Comparison of ENCODE assay signal across 8 cellular contexts in genomic region chr11:65491614-65492386, GRCh38. TPM values are rescaled to one million over a fixed set of nuclear protein-coding genes. Genes with fewer than 3 reads are reported as not detected.
DNase-seq lines count a peak whose midpoint lies in the region; ATAC-seq and TF ChIP-seq lines count a peak whose summit lies in the region.

No MANE protein-coding gene starts in this region.

- H3K36me3 Mint-ChIP-seq in WTC11, result no peaks in the 10 kb centered on the region

- no peaks in the 10 kb centered on the region for H3K9me3 Mint-ChIP-seq in WTC11

- no peak overlapping the region for H3K4me3 Mint-ChIP-seq in WTC11

- DNase-seq in GM04504 (ENCODE audit: low read depth) (peak; percentile 94), NCI-H1417 (lab: John Stamatoyannopoulos, UW) (peak; percentile 93 to 99 (median 97)), WTC11 (ENCODE audit: low spot score) (peak; percentile 57), Right ventricle myocardium superior (peak; percentile 87), posterior vena cava (ENCODE audit: low spot score) (peak; percentile 93), 8988T (no peak)
- no peak for DNase-seq in stimulated activated CD4-positive, alpha-beta T cell treated with anti-CD3 and anti-CD28 coated beads, Interleukin-4, amount 100 ng/mL, for 24 hours

- TF ChIP-seq CTCF in WTC11 (IDR thresholded peaks at IDR 0.05), result no peak

- intact Hi-C loops in Right ventricle myocardium superior (cut with DNase I) (no loop called here), posterior vena cava (cut with DNase I) (loop anchor here in 1 of 2 donors (2.0 kb wide), 1 partner anchor 13 kb away; no protein-coding TSS in a partner anchor)

- ATAC-seq in WTC11, result peak; percentile 3; the same call in 1 of the 2 replicates
- ATAC-seq in Right ventricle myocardium superior (ENCODE audit: poor library complexity), result peak; percentile 13
- ATAC-seq in activated CD4-positive, CD25-positive, alpha-beta regulatory T cell treated with anti-CD3 and anti-CD28 coated beads, Interleukin-2, amount 50 U/mL, for 24 hours, result no peak

- CTCF ChIA-PET in WTC11 (lab: Charles Lee), result interaction anchor here (0.6 to 8.9 kb wide), 9 partner anchors 13 to 326 kb away, joined by 3 to 129 read pairs (median 3); partner anchors contain the start of gene FAM89B

- POLR2A ChIA-PET in WTC11 (lab: Charles Lee), result interaction anchor here (1.4 to 11.6 kb wide), 4 partner anchors 8 to 71 kb away, joined by 3 to 502 read pairs (median 142); partner anchors contain the start of gene MALAT1

- H3K27ac Mint-ChIP-seq in WTC11, result peak overlapping the region; percentile 86

- H3K4me1 Mint-ChIP-seq in WTC11, result peaks cover 87% of the 10 kb centered on the region

- H3K27me3 Mint-ChIP-seq in WTC11 (ENCODE audit: low read depth), result peaks cover 4% of the 10 kb centered on the region

TF ChIP-seq in WTC11, 78 proteins besides CTCF, POLR2A, EP300 and RAD21:
- TF ChIP-seq FOXJ3 (CRISPR knock-in tag; IDR thresholded peaks at IDR 0.05; ENCODE audit: borderline replicate concordance) (no peak), ZNF423 (CRISPR knock-in tag; IDR thresholded peaks at IDR 0.05) (peak; percentile 85)

RNA-seq across cellular contexts. Expression of gene MALAT1, which starts 7.0 kb away (rescaled TPM):
- 1,830 to 2,350 TPM (median 2,261 TPM) in 3 replicates for total RNA-seq in WTC11 (2021)
- total RNA-seq in Right ventricle myocardium superior, result 5,573 TPM
- 1,000 to 10,000 TPM; 9,235 to 9,828 TPM for total RNA-seq in posterior vena cava

RNA-seq across cellular contexts. Expression of gene SCYL1, which starts 33.1 kb away (rescaled TPM):
- total RNA-seq in WTC11 (2021) (69.6 to 76.8 TPM (median 73.0 TPM) in 3 replicates), Right ventricle myocardium superior (60.5 TPM), posterior vena cava (10 to 100 TPM; 66.3 to 74.3 TPM)

Comparison
In these comparisons a context has a peak if more than half of its experiments do, and no peak if none do; other contexts are left out.
1. DNase-seq: peak in GM04504 (single experiment), NCI-H1417 (3 of 3), WTC11 (single experiment), Right ventricle myocardium superior (single experiment) and posterior vena cava (single experiment); none in stimulated activated CD4-positive, alpha-beta T cell treated with anti-CD3 and anti-CD28 coated beads, Interleukin-4, amount 100 ng/mL, for 24 hours (single experiment) and 8988T (single experiment).
2. ATAC-seq: peak in WTC11 (single experiment) and Right ventricle myocardium superior (single experiment); none in activated CD4-positive, CD25-positive, alpha-beta regulatory T cell treated with anti-CD3 and anti-CD28 coated beads, Interleukin-2, amount 50 U/mL, for 24 hours (0 of 2).